In the genomic region with DNA sequence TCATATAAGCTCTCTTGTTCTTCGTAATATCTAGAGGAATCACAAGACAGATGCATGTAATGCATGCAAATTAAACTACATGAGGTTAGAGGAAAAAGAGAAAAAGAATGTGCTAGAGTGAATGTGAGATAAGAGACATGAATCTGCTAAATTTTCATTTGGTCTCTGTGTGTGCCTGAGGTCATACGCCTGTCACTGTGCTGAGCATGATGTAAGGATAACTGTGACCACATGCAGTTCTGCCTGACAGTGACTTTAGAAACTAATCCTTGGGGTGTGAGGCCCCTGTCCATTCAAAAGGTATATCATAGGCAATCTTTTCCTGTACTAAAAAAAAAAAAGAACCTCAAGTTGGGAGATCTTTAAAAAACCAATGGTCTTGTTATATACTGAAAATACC, we compare ENCODE assay signal across 19 cellular contexts.
"Had no signal": no experiment of that assay in that cellular context is flagged by ENCODE, and none has a peak within 500 bp of the region (broad histone marks: within the 10 kb centered on the region; RNA-seq: fewer than 3 reads in every experiment).

No MANE protein-coding gene starts in this region.

- DNase-seq: natural killer cell; occipital lobe; ovary; posterior cingulate gyrus; psoas muscle; right cardiac atrium; right lobe of liver; sigmoid colon; small intestine; stimulated activated CD4-positive, alpha-beta T cell treated with anti-CD3 and anti-CD28 coated beads, Interleukin-15, amount 100 ng/mL, for 24 hours; stimulated activated CD4-positive, alpha-beta T cell treated with anti-CD3 and anti-CD28 coated beads, Interleukin-2, amount 100 ng/mL, for 24 hours; stimulated activated CD4-positive, alpha-beta T cell treated with anti-CD3 and anti-CD28 coated beads, Interleukin-2, amount 100 ng/mL, for 48 hours; stimulated activated CD4-positive, alpha-beta T cell treated with anti-CD3 and anti-CD28 coated beads, Interleukin-4, amount 100 ng/mL, for 24 hours; stimulated activated naive B cell treated with anti-CD40 and anti-IgM and Interleukin-4, amounts not matched to agents 10 μg/mL and 1 μg/mL and 100 μg/mL, for 72 hours; stimulated activated naive CD4-positive, alpha-beta T cell treated with Interleukin-2 at 50 U/mL for 16 hours; stomach; thyroid gland; trophoblast cell; upper lobe of left lung had no signal
